Comparison of ENCODE assay signal across 8 cellular contexts in the genomic region with DNA sequence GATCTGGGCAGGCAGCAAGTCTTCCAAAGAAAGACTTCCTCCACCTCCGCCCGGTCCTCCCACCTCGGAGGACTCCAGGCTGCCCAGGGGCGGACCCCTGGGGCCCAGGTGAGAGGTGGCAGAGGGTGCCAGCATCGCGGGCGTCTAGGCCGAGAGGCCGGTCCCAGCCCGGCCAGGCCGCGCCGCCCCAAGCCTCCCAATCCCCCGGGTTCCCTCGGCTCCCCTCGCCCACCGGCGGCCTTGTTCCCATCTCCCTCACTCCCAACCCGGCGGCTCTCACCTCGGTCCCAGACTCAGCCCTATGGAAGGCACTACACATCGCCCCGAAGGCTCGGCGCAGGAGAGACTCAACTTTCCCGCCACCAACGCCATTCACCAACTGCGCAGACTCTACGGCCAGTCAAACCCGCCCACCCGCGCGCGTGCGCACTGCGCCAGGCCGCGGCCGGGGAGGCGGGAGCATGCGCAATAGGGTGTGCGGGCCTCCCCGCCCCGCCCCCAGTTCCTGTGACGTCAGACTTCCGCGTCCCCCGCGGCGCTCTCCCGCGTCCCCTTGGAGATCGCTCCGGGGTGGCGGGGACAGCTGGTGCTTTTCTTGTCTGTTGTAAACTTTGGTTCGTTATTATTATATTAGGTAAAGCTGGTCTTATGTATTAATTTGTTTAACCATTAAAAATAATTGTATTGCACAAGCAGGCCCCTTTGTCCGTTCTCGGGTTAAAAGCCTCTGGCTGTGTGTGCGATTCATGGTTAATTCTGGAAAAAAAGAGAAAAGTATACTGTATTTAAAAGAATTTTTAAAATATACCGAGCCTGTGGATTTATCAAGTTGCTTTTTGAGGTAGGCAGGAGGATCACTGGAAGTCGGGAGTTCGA. TPM values are rescaled to one million over a fixed set of nuclear protein-coding genes. Genes with fewer than 3 reads are reported as not detected.
DNase-seq lines count a peak whose midpoint lies in the region; ATAC-seq, FAIRE-seq and TF ChIP-seq lines count a peak whose summit lies in the region.

A gene (minus strand): TSS at position 381 of the 876 bp plus-strand sequence. CDS start 62 bp downstream, at position 319.

- H3K4me3 ChIP-seq in heart right ventricle (peak within 1 kb of the TSS; percentile 47 to 83 (median 68)), upper lobe of left lung (peak within 1 kb of the TSS; percentile 61 to 91 (median 78))

- intact Hi-C loops in heart right ventricle (cut with DNase I): loop anchor here in 6 of 10 donors (2.0 to 10.0 kb wide), 3 partner anchors 76 to 211 kb away; no protein-coding TSS in a partner anchor

- peak within 1 kb of the TSS; percentile 89 for H3K4me3 Mint-ChIP-seq in activated naive CD8-positive, alpha-beta T cell treated with anti-CD3 and anti-CD28 coated beads, Interleukin-2, amount 50 U/mL, for 24 hours

- peak; percentile 97 for FAIRE-seq in GM12892 (lab: Jason Lieb, UNC)

- peaks cover 21% of the 10 kb centered on the region for H3K4me1 Mint-ChIP-seq in activated naive CD8-positive, alpha-beta T cell treated with anti-CD3 and anti-CD28 coated beads, Interleukin-2, amount 50 U/mL, for 24 hours

- H3K4me1 ChIP-seq in heart right ventricle: peaks cover 3 to 15% (median 11%) of the 10 kb centered on the region in 9 donors
- H3K4me1 ChIP-seq in upper lobe of left lung: peaks cover 7 to 17% (median 13%) of the 10 kb centered on the region in 4 donors

- peaks cover 26% of the 10 kb centered on the region for H3K36me3 Mint-ChIP-seq in activated naive CD8-positive, alpha-beta T cell treated with anti-CD3 and anti-CD28 coated beads, Interleukin-2, amount 50 U/mL, for 24 hours (ENCODE audit: low read depth)

- H3K9me3 ChIP-seq in heart right ventricle (peaks cover 0 to 10% (median 0%) of the 10 kb centered on the region in 11 donors), upper lobe of left lung (no peaks in the 10 kb centered on the region)

- WGBS in heart right ventricle, 2 donors: 3% methylated on average over 62 of the region's 62 CpGs
- WGBS in upper lobe of left lung, 2 donors: 3 to 7% methylated on average over 26 to 55 of the region's 62 CpGs

- H3K36me3 ChIP-seq in heart right ventricle: no peaks in the 10 kb centered on the region
- no peaks in the 10 kb centered on the region for H3K36me3 ChIP-seq in upper lobe of left lung

- peak within 1 kb of the TSS; percentile 100 for H3K27ac Mint-ChIP-seq in activated naive CD8-positive, alpha-beta T cell treated with anti-CD3 and anti-CD28 coated beads, Interleukin-2, amount 50 U/mL, for 24 hours

- ATAC-seq in HG02840 (IDR thresholded peaks at IDR 0.05; ENCODE audit: low FRiP score, unreplicated experiment) (peak; percentile 88), heart right ventricle (peak; percentile 99 to 100 (median 100)), upper lobe of left lung (ENCODE audit: low FRiP score in 2 of 2) (peak; percentile 93 to 98)
- peak; percentile 93 for ATAC-seq in activated naive CD8-positive, alpha-beta T cell treated with anti-CD3 and anti-CD28 coated beads, Interleukin-2, amount 50 U/mL, for 24 hours

- TF ChIP-seq POLR2A in GM12892 (IDR thresholded peaks at IDR 0.05; ENCODE audit: low read depth, low read length) (peak; percentile 86; the same call in 1 of the 2 replicates), upper lobe of left lung (IDR thresholded peaks at IDR 0.05) (peak in 3 of 4 donors; percentile 70 to 88 (median 81))

- peaks cover 2% of the 10 kb centered on the region for H3K27me3 Mint-ChIP-seq in activated naive CD8-positive, alpha-beta T cell treated with anti-CD3 and anti-CD28 coated beads, Interleukin-2, amount 50 U/mL, for 24 hours

- H3K27ac ChIP-seq in heart right ventricle (peak within 1 kb of the TSS; percentile 61 to 91 (median 82)), upper lobe of left lung (peak within 1 kb of the TSS; percentile 79 to 87 (median 82))

- peak in 1 of 4 donors; percentile 73 for TF ChIP-seq EP300 in upper lobe of left lung (IDR thresholded peaks at IDR 0.05)

- TF ChIP-seq CTCF in heart right ventricle (IDR thresholded peaks at IDR 0.05) (no peak), upper lobe of left lung (IDR thresholded peaks at IDR 0.05) (no peak)

- H3K27me3 ChIP-seq in heart right ventricle: no peaks in the 10 kb centered on the region
- no peaks in the 10 kb centered on the region for H3K27me3 ChIP-seq in upper lobe of left lung

- peak; percentile 94 for DNase-seq in GM12892 (ENCODE audit: insufficient read length)
- DNase-seq in NCI-H1436 (lab: John Stamatoyannopoulos, UW): peak; percentile 85
- DNase-seq in SW480 (ENCODE audit: low spot score): peak; percentile 81
- peak; percentile 98 for DNase-seq in activated naive CD8-positive, alpha-beta T cell treated with anti-CD3 and anti-CD28 coated beads, Interleukin-2, amount 50 U/mL, for 24 hours
- peak; percentile 91 to 94 for DNase-seq in heart right ventricle
- peak; percentile 91 for DNase-seq in pons (ENCODE audit: low spot score)
- DNase-seq in upper lobe of left lung: peak; percentile 93 to 99

- H3K9me3 Mint-ChIP-seq in activated naive CD8-positive, alpha-beta T cell treated with anti-CD3 and anti-CD28 coated beads, Interleukin-2, amount 50 U/mL, for 24 hours: no peaks in the 10 kb centered on the region

RNA-seq across cellular contexts. Expression of the gene that starts here (rescaled TPM):
- polyA plus RNA-seq in GM12892 (2012; ENCODE audit: missing spikeins): 8.4 TPM
- under 1 TPM; 0.27 to 0.71 (median 0.50) TPM for total RNA-seq in heart right ventricle
- under 1 TPM; 0.06 to 0.29 TPM for polyA plus RNA-seq in heart right ventricle
- 1 to 10 TPM in 3 of 6 donors, under 1 TPM in 3; 0.46 to 1.3 (median 1.00) TPM for total RNA-seq in upper lobe of left lung

Comparison
In these comparisons a context has a peak if more than half of its experiments do, and no peak if none do; other contexts are left out.
1. Peak in every context shown above with its lines: DNase-seq, ATAC-seq, H3K4me3 ChIP-seq and H3K27ac ChIP-seq.
2. Peak in DNase-seq, ATAC-seq, H3K4me3 ChIP-seq and H3K27ac ChIP-seq in heart right ventricle; RNA of the gene not detected or under 1 TPM.